19 cellular contexts compared by ENCODE assay signal in the genomic region with DNA sequence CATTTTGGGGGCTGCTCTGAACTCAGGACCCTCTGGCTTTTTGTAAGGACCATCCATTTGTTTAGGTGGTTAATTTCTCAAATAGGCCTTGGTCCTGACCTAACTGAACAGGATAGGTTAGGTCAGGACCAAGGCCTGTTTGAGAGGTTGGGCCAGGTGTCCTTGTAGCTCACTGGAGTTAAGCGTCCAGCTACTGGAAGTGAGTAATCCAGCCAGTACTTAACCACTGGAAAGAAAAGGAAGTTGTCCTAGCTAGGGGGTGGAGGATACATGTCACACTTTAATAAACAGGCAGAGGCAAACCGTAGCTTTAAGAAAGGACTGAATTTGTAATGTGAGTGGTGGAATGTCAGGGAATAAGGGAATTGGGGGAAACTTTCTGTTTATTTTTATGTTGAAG.
DNase-seq lines count a peak whose midpoint lies in the region; ATAC-seq and TF ChIP-seq lines count a peak whose summit lies in the region.
"Had no signal": no experiment of that assay in that cellular context is flagged by ENCODE, and none has a peak within 500 bp of the region (broad histone marks: within the 10 kb centered on the region; RNA-seq: fewer than 3 reads in every experiment).

No MANE protein-coding gene starts in this region.

- no peak overlapping the region for H3K4me3 Mint-ChIP-seq in glutamatergic neuron (ENCODE audit: unreplicated experiment)
- H3K4me3 Mint-ChIP-seq: CD8-positive, alpha-beta memory T cell; neural crest cell; stimulated activated naive B cell treated with anti-CD40 and anti-IgM and Interleukin-4, amounts not matched to agents 10 μg/mL and 1 μg/mL and 100 μg/mL, for 72 hours had no signal

- peak overlapping the region; percentile 12 for H2AFZ ChIP-seq in osteoblast (ENCODE audit: low read length)

- H3K27me3 Mint-ChIP-seq in glutamatergic neuron (ENCODE audit: unreplicated experiment): no peaks in the 10 kb centered on the region

- peaks cover 30% of the 10 kb centered on the region for H3K79me2 ChIP-seq in osteoblast (ENCODE audit: insufficient read depth, low read length)

- H3K27me3 ChIP-seq in osteoblast (ENCODE audit: insufficient read depth, low read length): no peaks in the 10 kb centered on the region
- H3K27me3 ChIP-seq: sigmoid colon, uterus had no signal

- TF ChIP-seq CTCF in osteoblast (IDR thresholded peaks at IDR 0.05; ENCODE audit: extremely low read depth, low read depth, low read length) (no peak), glutamatergic neuron (IDR thresholded peaks at IDR 0.05; ENCODE audit: partially characterized antibody, unreplicated experiment) (no peak)

- peak overlapping the region; percentile 4 for H3K27ac ChIP-seq in epithelial cell of prostate
- H3K27ac ChIP-seq in osteoblast (ENCODE audit: low read depth, low read length): peak overlapping the region; percentile 38
- H3K27ac ChIP-seq: RWPE1, sigmoid colon, uterus had no signal

- H3K36me3 ChIP-seq in osteoblast (ENCODE audit: insufficient read depth, low read length): no peaks in the 10 kb centered on the region
- H3K36me3 ChIP-seq: sigmoid colon, uterus had no signal

- no peaks in the 10 kb centered on the region for H4K20me1 ChIP-seq in osteoblast (ENCODE audit: insufficient read depth, low read length)

- no peak for ATAC-seq in GM18909 (IDR thresholded peaks at IDR 0.05; ENCODE audit: poor library complexity, unreplicated experiment)
- ATAC-seq in HG03097 (IDR thresholded peaks at IDR 0.05; ENCODE audit: low FRiP score, unreplicated experiment): no peak
- ATAC-seq: HepG2; stimulated activated naive B cell treated with anti-CD40 and anti-IgM and Interleukin-4, amounts not matched to agents 10 μg/mL and 1 μg/mL and 100 μg/mL, for 72 hours had no signal

- H3K9me3 Mint-ChIP-seq in glutamatergic neuron (ENCODE audit: unreplicated experiment): no peaks in the 10 kb centered on the region
- H3K9me3 Mint-ChIP-seq: CD8-positive, alpha-beta memory T cell; neural crest cell had no signal

- H3K9me3 ChIP-seq in osteoblast (ENCODE audit: low read depth, low read length): no peaks in the 10 kb centered on the region
- H3K9me3 ChIP-seq: sigmoid colon, uterus had no signal

- H3K4me3 ChIP-seq in osteoblast (ENCODE audit: insufficient read depth, low read length): no peak overlapping the region
- H3K4me3 ChIP-seq: lung, sigmoid colon, uterus had no signal

- no peaks in the 10 kb centered on the region for H3K4me1 Mint-ChIP-seq in glutamatergic neuron (ENCODE audit: low read depth, unreplicated experiment)
- H3K4me1 Mint-ChIP-seq: CD8-positive, alpha-beta memory T cell; stimulated activated naive B cell treated with anti-CD40 and anti-IgM and Interleukin-4, amounts not matched to agents 10 μg/mL and 1 μg/mL and 100 μg/mL, for 72 hours had no signal

- DNase-seq in H4 (ENCODE audit: low spot score): peak; percentile 57
- DNase-seq in OCI-M1 (lab: John Stamatoyannopoulos, UW): peak; percentile 3
- DNase-seq in epithelial cell of prostate (ENCODE audit: low read depth, low spot score): no peak
- no peak for DNase-seq in osteoblast (ENCODE audit: insufficient read length, low spot score, missing footprints)
- no peak for DNase-seq in glutamatergic neuron
- DNase-seq: aorta; CD8-positive, alpha-beta memory T cell; GDM1; NCI-H1694; NCI-H510A treated with DMSO at 0.1 percent for 48 hours; sigmoid colon; stimulated activated naive B cell treated with anti-CD40 and anti-IgM and Interleukin-4, amounts not matched to agents 10 μg/mL and 1 μg/mL and 100 μg/mL, for 72 hours; uterus had no signal

- no peaks in the 10 kb centered on the region for H3K36me3 Mint-ChIP-seq in glutamatergic neuron (ENCODE audit: unreplicated experiment)
- H3K36me3 Mint-ChIP-seq: CD8-positive, alpha-beta memory T cell; stimulated activated naive B cell treated with anti-CD40 and anti-IgM and Interleukin-4, amounts not matched to agents 10 μg/mL and 1 μg/mL and 100 μg/mL, for 72 hours had no signal

- peaks cover 56% of the 10 kb centered on the region for H3K4me1 ChIP-seq in osteoblast (ENCODE audit: insufficient read depth, low read length)
- H3K4me1 ChIP-seq: uterus had no signal

- no peak overlapping the region for H3K27ac Mint-ChIP-seq in glutamatergic neuron (ENCODE audit: unreplicated experiment)
- H3K27ac Mint-ChIP-seq: CD8-positive, alpha-beta memory T cell; stimulated activated naive B cell treated with anti-CD40 and anti-IgM and Interleukin-4, amounts not matched to agents 10 μg/mL and 1 μg/mL and 100 μg/mL, for 72 hours had no signal

- H3K4me2 ChIP-seq in osteoblast (ENCODE audit: insufficient read depth, low read length): no peak overlapping the region

Comparison
In these comparisons a context has a peak if more than half of its experiments do, and no peak if none do; other contexts are left out.
1. DNase-seq: peak in H4 (single experiment) and OCI-M1 (single experiment); none in epithelial cell of prostate (single experiment), osteoblast (single experiment) and glutamatergic neuron (single experiment).